1 cellular context compared by ENCODE assay signal in the genomic region with DNA sequence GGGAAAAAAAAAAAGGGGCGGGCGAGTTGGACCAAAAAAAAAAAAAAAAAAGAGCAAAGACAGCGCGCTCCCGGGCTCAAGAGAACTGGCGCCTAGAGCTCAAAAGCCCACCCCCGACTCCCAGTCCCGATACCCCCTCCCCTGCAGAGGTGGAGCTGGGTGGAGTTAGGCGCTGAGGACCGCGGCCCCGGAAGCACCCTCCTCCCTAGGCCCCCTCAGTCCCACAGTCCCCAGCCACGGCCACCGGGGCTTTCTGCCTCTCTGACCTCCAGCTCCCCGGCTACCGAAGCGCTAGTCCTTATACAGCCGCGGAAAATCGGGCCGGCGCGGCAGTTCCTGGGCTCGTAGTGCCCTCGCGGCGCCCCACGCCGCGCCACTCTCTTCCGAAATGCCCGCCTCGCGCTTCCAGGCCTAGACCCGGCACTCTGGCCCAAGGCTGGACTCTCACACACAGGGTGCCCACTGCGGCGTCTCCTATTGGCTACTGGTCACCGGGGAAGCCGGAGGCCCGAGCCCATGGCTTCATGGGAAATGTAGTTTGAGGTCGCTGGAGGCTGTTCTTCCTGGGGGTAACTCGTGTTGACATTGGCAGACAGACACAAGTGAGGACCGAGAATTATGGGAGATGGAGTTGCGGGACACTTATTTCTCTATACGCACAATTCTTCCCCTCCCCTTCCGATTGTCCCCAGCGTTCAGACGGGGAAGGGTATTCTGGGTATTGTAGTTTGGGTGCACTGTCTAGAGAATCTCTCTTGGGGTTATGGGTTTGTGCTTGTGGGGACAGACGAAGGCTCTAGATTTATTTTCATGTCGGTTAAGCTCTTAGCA.
A peak's percentile ranks its signal among the peaks of the same experiment; 100 is the strongest.
TF ChIP-seq lines count a peak whose summit lies in the region.

A gene with protein sequence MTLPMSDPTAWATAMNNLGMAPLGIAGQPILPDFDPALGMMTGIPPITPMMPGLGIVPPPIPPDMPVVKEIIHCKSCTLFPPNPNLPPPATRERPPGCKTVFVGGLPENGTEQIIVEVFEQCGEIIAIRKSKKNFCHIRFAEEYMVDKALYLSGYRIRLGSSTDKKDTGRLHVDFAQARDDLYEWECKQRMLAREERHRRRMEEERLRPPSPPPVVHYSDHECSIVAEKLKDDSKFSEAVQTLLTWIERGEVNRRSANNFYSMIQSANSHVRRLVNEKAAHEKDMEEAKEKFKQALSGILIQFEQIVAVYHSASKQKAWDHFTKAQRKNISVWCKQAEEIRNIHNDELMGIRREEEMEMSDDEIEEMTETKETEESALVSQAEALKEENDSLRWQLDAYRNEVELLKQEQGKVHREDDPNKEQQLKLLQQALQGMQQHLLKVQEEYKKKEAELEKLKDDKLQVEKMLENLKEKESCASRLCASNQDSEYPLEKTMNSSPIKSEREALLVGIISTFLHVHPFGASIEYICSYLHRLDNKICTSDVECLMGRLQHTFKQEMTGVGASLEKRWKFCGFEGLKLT (minus strand): TSS at position 427 of the 831 bp plus-strand sequence. CDS start 199,993 bp downstream, outside the sequence.

TF ChIP-seq in HEK293, 187 proteins besides CTCF, POLR2A, EP300 and RAD21 (continued from another document and continues in another):
- TF ChIP-seq, protein P1, sequence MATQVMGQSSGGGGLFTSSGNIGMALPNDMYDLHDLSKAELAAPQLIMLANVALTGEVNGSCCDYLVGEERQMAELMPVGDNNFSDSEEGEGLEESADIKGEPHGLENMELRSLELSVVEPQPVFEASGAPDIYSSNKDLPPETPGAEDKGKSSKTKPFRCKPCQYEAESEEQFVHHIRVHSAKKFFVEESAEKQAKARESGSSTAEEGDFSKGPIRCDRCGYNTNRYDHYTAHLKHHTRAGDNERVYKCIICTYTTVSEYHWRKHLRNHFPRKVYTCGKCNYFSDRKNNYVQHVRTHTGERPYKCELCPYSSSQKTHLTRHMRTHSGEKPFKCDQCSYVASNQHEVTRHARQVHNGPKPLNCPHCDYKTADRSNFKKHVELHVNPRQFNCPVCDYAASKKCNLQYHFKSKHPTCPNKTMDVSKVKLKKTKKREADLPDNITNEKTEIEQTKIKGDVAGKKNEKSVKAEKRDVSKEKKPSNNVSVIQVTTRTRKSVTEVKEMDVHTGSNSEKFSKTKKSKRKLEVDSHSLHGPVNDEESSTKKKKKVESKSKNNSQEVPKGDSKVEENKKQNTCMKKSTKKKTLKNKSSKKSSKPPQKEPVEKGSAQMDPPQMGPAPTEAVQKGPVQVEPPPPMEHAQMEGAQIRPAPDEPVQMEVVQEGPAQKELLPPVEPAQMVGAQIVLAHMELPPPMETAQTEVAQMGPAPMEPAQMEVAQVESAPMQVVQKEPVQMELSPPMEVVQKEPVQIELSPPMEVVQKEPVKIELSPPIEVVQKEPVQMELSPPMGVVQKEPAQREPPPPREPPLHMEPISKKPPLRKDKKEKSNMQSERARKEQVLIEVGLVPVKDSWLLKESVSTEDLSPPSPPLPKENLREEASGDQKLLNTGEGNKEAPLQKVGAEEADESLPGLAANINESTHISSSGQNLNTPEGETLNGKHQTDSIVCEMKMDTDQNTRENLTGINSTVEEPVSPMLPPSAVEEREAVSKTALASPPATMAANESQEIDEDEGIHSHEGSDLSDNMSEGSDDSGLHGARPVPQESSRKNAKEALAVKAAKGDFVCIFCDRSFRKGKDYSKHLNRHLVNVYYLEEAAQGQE (tag by site-specific recombination; IDR thresholded peaks at IDR 0.05), result 0 out of 2 replicates have a peak, but pooled peaks have one; percentile 30
- TF ChIP-seq ZSCAN23 (tag by site-specific recombination; IDR thresholded peaks at IDR 0.05) (no peak), ZNF391 (tag by site-specific recombination; IDR thresholded peaks at IDR 0.05; ENCODE audit: borderline replicate concordance, low read depth) (peak; percentile 54; the same call in 1 of the 2 replicates), ZSCAN30 (tag by site-specific recombination; IDR thresholded peaks at IDR 0.05) (peak; percentile 85), ZNF501 (tag by site-specific recombination; IDR thresholded peaks at IDR 0.05) (peak; percentile 82; the same call in 1 of the 2 replicates), ZNF768 (tag by site-specific recombination; IDR thresholded peaks at IDR 0.05) (no peak), ZNF747 (tag by site-specific recombination; IDR thresholded peaks at IDR 0.05) (no peak), ZNF785 (tag by site-specific recombination; IDR thresholded peaks at IDR 0.05) (no peak), ZNF555 (tag by site-specific recombination; conservative IDR thresholded peaks at IDR 0.05) (no peak), ELK4 (IDR thresholded peaks at IDR 0.05; ENCODE audit: borderline replicate concordance, low read depth, low read length) (no peak), ZNF514 (tag by site-specific recombination; IDR thresholded peaks at IDR 0.05) (no peak), ZBTB1 (tag by site-specific recombination; IDR thresholded peaks at IDR 0.05) (peak; percentile 41; the same call in 1 of the 2 replicates), ZFP37 (tag by site-specific recombination; IDR thresholded peaks at IDR 0.05) (peak; percentile 27; the same call in 1 of the 2 replicates), ZNF311 (tag by site-specific recombination; IDR thresholded peaks at IDR 0.05; ENCODE audit: borderline replicate concordance) (no peak), ZNF138 (tag by site-specific recombination; IDR thresholded peaks at IDR 0.05; ENCODE audit: borderline replicate concordance) (no peak), GLIS1 (tag by site-specific recombination; IDR thresholded peaks at IDR 0.05) (peak; percentile 87), ZNF518A (tag by site-specific recombination; conservative IDR thresholded peaks at IDR 0.05; ENCODE audit: low read depth) (peak; percentile 72), ZNF449 (tag by site-specific recombination; IDR thresholded peaks at IDR 0.05) (no peak; the same call in 1 of the 2 replicates), GLIS2 (tag by site-specific recombination; IDR thresholded peaks at IDR 0.05) (peak; percentile 97), ZNF621 (tag by site-specific recombination; IDR thresholded peaks at IDR 0.05) (no peak), ZNF239 (tag by site-specific recombination; IDR thresholded peaks at IDR 0.05) (no peak), ZNF10 (tag by site-specific recombination; IDR thresholded peaks at IDR 0.05) (no peak), ZNF416 (tag by site-specific recombination; IDR thresholded peaks at IDR 0.05) (no peak), PRDM10 (tag by site-specific recombination; IDR thresholded peaks at IDR 0.05) (0 out of 2 replicates have a peak, but pooled peaks have one; percentile 35), ZFP3 (tag by site-specific recombination; IDR thresholded peaks at IDR 0.05; ENCODE audit: low read depth) (no peak), RBAK (tag by site-specific recombination; IDR thresholded peaks at IDR 0.05) (no peak)
- TF ChIP-seq, protein P2, sequence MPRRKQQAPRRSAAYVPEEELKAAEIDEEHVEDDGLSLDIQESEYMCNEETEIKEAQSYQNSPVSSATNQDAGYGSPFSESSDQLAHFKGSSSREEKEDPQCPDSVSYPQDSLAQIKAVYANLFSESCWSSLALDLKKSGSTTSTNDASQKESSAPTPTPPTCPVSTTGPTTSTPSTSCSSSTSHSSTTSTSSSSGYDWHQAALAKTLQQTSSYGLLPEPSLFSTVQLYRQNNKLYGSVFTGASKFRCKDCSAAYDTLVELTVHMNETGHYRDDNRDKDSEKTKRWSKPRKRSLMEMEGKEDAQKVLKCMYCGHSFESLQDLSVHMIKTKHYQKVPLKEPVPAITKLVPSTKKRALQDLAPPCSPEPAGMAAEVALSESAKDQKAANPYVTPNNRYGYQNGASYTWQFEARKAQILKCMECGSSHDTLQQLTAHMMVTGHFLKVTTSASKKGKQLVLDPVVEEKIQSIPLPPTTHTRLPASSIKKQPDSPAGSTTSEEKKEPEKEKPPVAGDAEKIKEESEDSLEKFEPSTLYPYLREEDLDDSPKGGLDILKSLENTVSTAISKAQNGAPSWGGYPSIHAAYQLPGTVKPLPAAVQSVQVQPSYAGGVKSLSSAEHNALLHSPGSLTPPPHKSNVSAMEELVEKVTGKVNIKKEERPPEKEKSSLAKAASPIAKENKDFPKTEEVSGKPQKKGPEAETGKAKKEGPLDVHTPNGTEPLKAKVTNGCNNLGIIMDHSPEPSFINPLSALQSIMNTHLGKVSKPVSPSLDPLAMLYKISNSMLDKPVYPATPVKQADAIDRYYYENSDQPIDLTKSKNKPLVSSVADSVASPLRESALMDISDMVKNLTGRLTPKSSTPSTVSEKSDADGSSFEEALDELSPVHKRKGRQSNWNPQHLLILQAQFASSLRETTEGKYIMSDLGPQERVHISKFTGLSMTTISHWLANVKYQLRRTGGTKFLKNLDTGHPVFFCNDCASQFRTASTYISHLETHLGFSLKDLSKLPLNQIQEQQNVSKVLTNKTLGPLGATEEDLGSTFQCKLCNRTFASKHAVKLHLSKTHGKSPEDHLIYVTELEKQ (tag by site-specific recombination; IDR thresholded peaks at IDR 0.05; ENCODE audit: borderline replicate concordance), result no peak
- TF ChIP-seq, protein P3, sequence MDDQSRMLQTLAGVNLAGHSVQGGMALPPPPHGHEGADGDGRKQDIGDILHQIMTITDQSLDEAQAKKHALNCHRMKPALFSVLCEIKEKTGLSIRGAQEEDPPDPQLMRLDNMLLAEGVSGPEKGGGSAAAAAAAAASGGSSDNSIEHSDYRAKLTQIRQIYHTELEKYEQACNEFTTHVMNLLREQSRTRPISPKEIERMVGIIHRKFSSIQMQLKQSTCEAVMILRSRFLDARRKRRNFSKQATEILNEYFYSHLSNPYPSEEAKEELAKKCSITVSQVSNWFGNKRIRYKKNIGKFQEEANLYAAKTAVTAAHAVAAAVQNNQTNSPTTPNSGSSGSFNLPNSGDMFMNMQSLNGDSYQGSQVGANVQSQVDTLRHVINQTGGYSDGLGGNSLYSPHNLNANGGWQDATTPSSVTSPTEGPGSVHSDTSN (CRISPR knock-in tag; IDR thresholded peaks at IDR 0.05), result no peak
